Comparison of ENCODE assay signal across 35 cellular contexts in genomic region chr13:52016296-52016695, GRCh38. TPM values are rescaled to one million over a fixed set of nuclear protein-coding genes. Genes with fewer than 3 reads are reported as not detected.
DNase-seq lines count a peak whose midpoint lies in the region; TF ChIP-seq lines count a peak whose summit lies in the region.
"Had no signal": no experiment of that assay in that cellular context is flagged by ENCODE, and none has a peak within 500 bp of the region (broad histone marks: within the 10 kb centered on the region; RNA-seq: fewer than 3 reads in every experiment).

No MANE protein-coding gene starts in this region.

- H3K27ac Mint-ChIP-seq in chondrocyte (ENCODE audit: unreplicated experiment) = peak overlapping the region; percentile 27
- no peak overlapping the region for H3K27ac Mint-ChIP-seq in endothelial cell (ENCODE audit: unreplicated experiment)
- no peak overlapping the region for H3K27ac Mint-ChIP-seq in neural crest cell (ENCODE audit: unreplicated experiment)
- H3K27ac Mint-ChIP-seq: B cell; CD4-positive, alpha-beta T cell; CD4-positive, CD25-positive, alpha-beta regulatory T cell; CD8-positive, alpha-beta memory T cell; CD8-positive, alpha-beta T cell had no signal

- H3K9me3 ChIP-seq in HEK293 (ENCODE audit: control insufficient read depth, insufficient read depth, low read depth, low read length) (no peaks in the 10 kb centered on the region), Peyer's patch (no peaks in the 10 kb centered on the region), smooth muscle cell (replicated peaks; ENCODE audit: low read depth) (no peaks in the 10 kb centered on the region)
- H3K9me3 ChIP-seq: A549, BE2C, Caco-2 had no signal

- H3K9me3 Mint-ChIP-seq in chondrocyte (ENCODE audit: low read depth) (peaks cover 4% of the 10 kb centered on the region), endothelial cell (ENCODE audit: unreplicated experiment) (no peaks in the 10 kb centered on the region), neural crest cell (no peaks in the 10 kb centered on the region)
- H3K9me3 Mint-ChIP-seq: CD4-positive, alpha-beta memory T cell; CD4-positive, alpha-beta T cell; CD8-positive, alpha-beta memory T cell; CD8-positive, alpha-beta T cell had no signal

- no peak overlapping the region for H2AFZ ChIP-seq in smooth muscle cell (ENCODE audit: low read depth)

- TF ChIP-seq POLR2A in Peyer's patch (IDR thresholded peaks at IDR 0.05) = no peak

- H3K4me1 Mint-ChIP-seq in chondrocyte (ENCODE audit: low read depth) = peaks cover 8% of the 10 kb centered on the region
- peaks cover 8% of the 10 kb centered on the region for H3K4me1 Mint-ChIP-seq in endothelial cell (ENCODE audit: unreplicated experiment)
- peaks cover 8% of the 10 kb centered on the region for H3K4me1 Mint-ChIP-seq in neural crest cell

- POLR2A ChIA-PET in HEK293 (lab: Yijun Ruan, JAX) = no interaction called here

- H3K36me3 ChIP-seq in HEK293 (ENCODE audit: control insufficient read depth in 2 of 2, insufficient read depth in 1 of 2, low read length in 2 of 2) (peaks cover 3 to 25% of the 10 kb centered on the region in 2 experiments; a peak in 2 of 3 replicates), Peyer's patch (peaks cover 0 to 23% (median 0%) of the 10 kb centered on the region in 3 donors), smooth muscle cell (ENCODE audit: low read depth) (peaks cover 12% of the 10 kb centered on the region)

- H3K27me3 ChIP-seq in Peyer's patch = no peaks in the 10 kb centered on the region
- H3K27me3 ChIP-seq in smooth muscle cell (ENCODE audit: low read depth) = no peaks in the 10 kb centered on the region
- H3K27me3 ChIP-seq: BE2C had no signal

- CTCF ChIA-PET in HEK293 (lab: Yijun Ruan, JAX) = no interaction called here

- H3K79me2 ChIP-seq in smooth muscle cell (ENCODE audit: low read depth) = peaks cover 79% of the 10 kb centered on the region

- H3K36me3 Mint-ChIP-seq in chondrocyte (ENCODE audit: low read depth) (peaks cover 25% of the 10 kb centered on the region), endothelial cell (ENCODE audit: low read depth, unreplicated experiment) (peaks cover 30% of the 10 kb centered on the region), neural crest cell (ENCODE audit: low read depth) (peaks cover 30% of the 10 kb centered on the region)

- H3K27ac ChIP-seq in HEK293 (ENCODE audit: extremely low read depth, low read depth, low read length) (no peak overlapping the region), Peyer's patch (no peak overlapping the region), smooth muscle cell (ENCODE audit: low read depth) (no peak overlapping the region)
- H3K27ac ChIP-seq: 22Rv1; A549; BLaER1; BLaER1 treated with 17β-estradiol and CSF1 and Interleukin-3, amounts not matched to agents 10 nM and 100 nM; C4-2B had no signal

- DNase-seq in chondrocyte (ENCODE audit: low spot score) (no peak), endothelial cell (ENCODE audit: low spot score) (no peak), neural crest cell (ENCODE audit: low read depth, low spot score) (no peak), NCI-H146 treated with DMSO at 0.1 percent for 48 hours (lab: John Stamatoyannopoulos, UW; ENCODE audit: unreplicated experiment) (no peak), NCI-H2196 (lab: John Stamatoyannopoulos, UW; ENCODE audit: unreplicated experiment) (no peak), Peyer's patch (no peak), smooth muscle cell (lab: John Stamatoyannopoulos, UW; ENCODE audit: unreplicated experiment) (no peak)
- DNase-seq: 8988T; ACHN; AML-193; BE2C; C1 segment of cervical spinal cord; Caco-2; Calu3; CD4-positive, alpha-beta memory T cell; CD4-positive, alpha-beta T cell; CD4-positive, CD25-positive, alpha-beta regulatory T cell; CD8-positive, alpha-beta memory T cell; CD8-positive, alpha-beta T cell; COR-L47; DMS 273 treated with DMSO at 0.1 percent for 48 hours; DMS153; DMS53; DMS79; DMS79 treated with DMSO at 0.1 percent for 48 hours; DND-41; EL had no signal

- no peak overlapping the region for H3K4me2 ChIP-seq in smooth muscle cell
- H3K4me2 ChIP-seq: A549; BLaER1; BLaER1 treated with 17β-estradiol and CSF1 and Interleukin-3, amounts not matched to agents 10 nM and 100 nM had no signal

- TF ChIP-seq CTCF in HEK293 (tag by site-specific recombination; IDR thresholded peaks at IDR 0.05) = no peak
- TF ChIP-seq CTCF in chondrocyte (IDR thresholded peaks at IDR 0.05) = no peak
- no peak for TF ChIP-seq CTCF in endothelial cell (IDR thresholded peaks at IDR 0.05; ENCODE audit: unreplicated experiment)
- TF ChIP-seq CTCF in neural crest cell (conservative IDR thresholded peaks at IDR 0.05) = no peak
- no peak for TF ChIP-seq CTCF in Peyer's patch (IDR thresholded peaks at IDR 0.05)
- TF ChIP-seq CTCF in smooth muscle cell (IDR thresholded peaks at IDR 0.05; ENCODE audit: borderline replicate concordance, insufficient read depth, poor library complexity, severe bottlenecking) = no peak

- H3K27me3 Mint-ChIP-seq in chondrocyte (ENCODE audit: low read depth) = no peaks in the 10 kb centered on the region
- peaks cover 9% of the 10 kb centered on the region for H3K27me3 Mint-ChIP-seq in endothelial cell (ENCODE audit: unreplicated experiment)
- peaks cover under 1% of the 10 kb centered on the region for H3K27me3 Mint-ChIP-seq in neural crest cell (ENCODE audit: low read depth)
- H3K27me3 Mint-ChIP-seq: CD4-positive, alpha-beta T cell; CD4-positive, CD25-positive, alpha-beta regulatory T cell had no signal

- H3K9ac ChIP-seq in smooth muscle cell (ENCODE audit: low read depth) = no peak overlapping the region
- H3K9ac ChIP-seq: BLaER1; BLaER1 treated with 17β-estradiol and CSF1 and Interleukin-3, amounts not matched to agents 10 nM and 100 nM had no signal

- H3K4me3 ChIP-seq in HEK293 (ENCODE audit: low read depth, low read length) (no peak overlapping the region), Peyer's patch (no peak overlapping the region), smooth muscle cell (no peak overlapping the region)
- H3K4me3 ChIP-seq: A549; BLaER1; BLaER1 treated with 17β-estradiol and CSF1 and Interleukin-3, amounts not matched to agents 10 nM and 100 nM had no signal

- WGBS in smooth muscle cell (ENCODE audit: low lambda C conversion rate) = 95% methylated on average over 3 of the region's 3 CpGs

- H3K4me1 ChIP-seq in HEK293 (ENCODE audit: control insufficient read depth, insufficient read depth, low read length) (no peaks in the 10 kb centered on the region), Peyer's patch (peaks cover 0 to 14% (median 1%) of the 10 kb centered on the region in 4 donors), smooth muscle cell (ENCODE audit: low read depth) (peaks cover 11% of the 10 kb centered on the region)
- H3K4me1 ChIP-seq: BE2C had no signal

- peaks cover 30% of the 10 kb centered on the region for H4K20me1 ChIP-seq in smooth muscle cell (ENCODE audit: low read depth)

- H3K4me3 Mint-ChIP-seq in chondrocyte (ENCODE audit: unreplicated experiment) (no peak overlapping the region), endothelial cell (ENCODE audit: unreplicated experiment) (peak overlapping the region; percentile 47), neural crest cell (peak overlapping the region; percentile 39)
- H3K4me3 Mint-ChIP-seq: B cell; CD14-positive monocyte; CD4-positive, alpha-beta T cell; CD4-positive, CD25-positive, alpha-beta regulatory T cell; CD8-positive, alpha-beta T cell had no signal

- no peaks in the 10 kb centered on the region for H3F3A ChIP-seq in smooth muscle cell (ENCODE audit: low read depth)

TF ChIP-seq in HEK293, 187 proteins besides CTCF, POLR2A, EP300 and RAD21:
- no peak for TF ChIP-seq ZNF660 (tag by site-specific recombination; IDR thresholded peaks at IDR 0.05)
- TF ChIP-seq HOXC10 (CRISPR knock-in tag; IDR thresholded peaks at IDR 0.05) = no peak
- no peak for TF ChIP-seq ELK4 (IDR thresholded peaks at IDR 0.05; ENCODE audit: borderline replicate concordance, low read depth, low read length)
- TF ChIP-seq ZNF585B (tag by site-specific recombination; IDR thresholded peaks at IDR 0.05) = peak; percentile 96
- TF ChIP-seq KLF17 (tag by site-specific recombination; IDR thresholded peaks at IDR 0.05) = no peak

RNA-seq across cellular contexts. Expression of gene ALG11, which starts 4.1 kb away (rescaled TPM):
- 49.2 to 56.9 TPM (median 49.8 TPM) in 3 replicates for total RNA-seq in chondrocyte
- total RNA-seq in endothelial cell (ENCODE audit: unreplicated experiment) = 44.7 TPM
- total RNA-seq in neural crest cell = 34.0 and 37.8 TPM in 2 replicates
- total RNA-seq in Peyer's patch = 10 to 100 TPM; 18.6 to 23.1 (median 21.6) TPM
- 28.4 and 61.3 TPM in 2 replicates for total RNA-seq in smooth muscle cell
- 26.8 and 34.7 TPM in 2 replicates for polyA plus RNA-seq in smooth muscle cell

RNA-seq across cellular contexts. Expression of gene ATP7B, which starts 5.0 kb away (rescaled TPM):
- total RNA-seq in chondrocyte (11.9 to 16.8 TPM (median 16.6 TPM) in 3 replicates), endothelial cell (ENCODE audit: unreplicated experiment) (19.3 TPM), neural crest cell (11.0 and 11.6 TPM in 2 replicates), Peyer's patch (10 to 100 TPM in 3 of 4 donors, 1 to 10 TPM in 1; 5.0 to 40.2 (median 33.0) TPM), smooth muscle cell (21.5 and 23.5 TPM in 2 replicates)
- 9.3 and 10.0 TPM in 2 replicates for polyA plus RNA-seq in smooth muscle cell

RNA-seq across cellular contexts. Expression of gene UTP14C, which starts 8.2 kb away (rescaled TPM):
- total RNA-seq in chondrocyte (22.3 to 27.6 TPM (median 24.4 TPM) in 3 replicates), endothelial cell (ENCODE audit: unreplicated experiment) (16.8 TPM), neural crest cell (19.7 and 20.5 TPM in 2 replicates), Peyer's patch (10 to 100 TPM; 17.2 to 20.1 (median 18.6) TPM), smooth muscle cell (18.3 and 18.5 TPM in 2 replicates)
- 8.1 and 8.7 TPM in 2 replicates for polyA plus RNA-seq in smooth muscle cell
